Comparison of ENCODE assay signal across 16 cellular contexts in the genomic region with DNA sequence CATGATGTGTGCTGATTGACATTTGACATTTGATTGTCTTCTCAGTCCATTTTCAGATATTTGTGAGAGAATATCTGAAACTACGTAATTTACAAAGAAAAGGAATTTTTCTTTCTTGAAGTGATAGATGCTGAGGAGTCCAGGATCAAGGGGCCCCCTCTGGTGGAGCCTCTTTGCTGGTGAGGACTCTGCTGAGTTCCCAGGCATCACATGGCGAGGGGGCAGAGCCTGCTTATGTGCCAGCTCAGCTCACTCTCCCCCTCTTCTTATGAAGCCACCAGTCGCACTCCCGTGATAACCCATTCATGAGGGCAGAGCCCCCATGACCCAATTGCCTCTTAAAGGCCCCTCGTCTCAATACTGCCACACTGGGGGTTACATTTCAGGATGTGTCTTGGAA.
"Had no signal": no experiment of that assay in that cellular context is flagged by ENCODE, and none has a peak within 500 bp of the region (broad histone marks: within the 10 kb centered on the region; RNA-seq: fewer than 3 reads in every experiment).

No MANE protein-coding gene starts in this region.

- H3K9ac ChIP-seq: parathyroid adenoma had no signal

- H3K9me3 Mint-ChIP-seq: activated naive CD4-positive, alpha-beta T cell treated with anti-CD3 and anti-CD28 coated beads, Interleukin-2, amount 50 U/mL, for 72 hours; activated T-cell treated with anti-CD3 and anti-CD28 coated beads, Interleukin-2, amount 50 U/mL, for 72 hours; mesothelial cell of epicardium; natural killer cell treated with Interleukin-12 subunit alpha and Interleukin-12 subunit beta and Interleukin-15 and Interleukin-18, amount 100 ng/mL, for 72 hours; stimulated activated memory B cell treated with anti-CD40 and anti-IgM and Interleukin-4, amounts not matched to agents 10 μg/mL and 1 μg/mL and 100 μg/mL, for 72 hours had no signal

- H3K4me3 ChIP-seq: body of pancreas, esophagus squamous epithelium, lower lobe of right lung, testis, upper lobe of left lung had no signal

- H3K27me3 ChIP-seq: body of pancreas, esophagus squamous epithelium, testis, upper lobe of left lung had no signal

- H3K9me3 ChIP-seq: body of pancreas, esophagus squamous epithelium, lower lobe of right lung, testis, upper lobe of left lung had no signal

- H3K36me3 ChIP-seq: lower lobe of right lung had no signal

- H3K4me1 ChIP-seq: testis had no signal

- H3K4me3 Mint-ChIP-seq: activated T-cell treated with anti-CD3 and anti-CD28 coated beads, Interleukin-2, amount 50 U/mL, for 72 hours; mesothelial cell of epicardium; natural killer cell treated with Interleukin-12 subunit alpha and Interleukin-12 subunit beta and Interleukin-15 and Interleukin-18, amount 100 ng/mL, for 72 hours; stimulated activated memory B cell treated with anti-CD40 and anti-IgM and Interleukin-4, amounts not matched to agents 10 μg/mL and 1 μg/mL and 100 μg/mL, for 72 hours had no signal

- H3K27ac Mint-ChIP-seq: activated naive CD4-positive, alpha-beta T cell treated with anti-CD3 and anti-CD28 coated beads, Interleukin-2, amount 50 U/mL, for 72 hours; activated T-cell treated with anti-CD3 and anti-CD28 coated beads, Interleukin-2, amount 50 U/mL, for 72 hours; natural killer cell treated with Interleukin-12 subunit alpha and Interleukin-12 subunit beta and Interleukin-15 and Interleukin-18, amount 100 ng/mL, for 72 hours; stimulated activated memory B cell treated with anti-CD40 and anti-IgM and Interleukin-4, amounts not matched to agents 10 μg/mL and 1 μg/mL and 100 μg/mL, for 72 hours had no signal

- H3K27ac ChIP-seq: body of pancreas, lower lobe of right lung, parathyroid adenoma, testis, upper lobe of left lung had no signal

- H3K27me3 Mint-ChIP-seq: natural killer cell treated with Interleukin-12 subunit alpha and Interleukin-12 subunit beta and Interleukin-15 and Interleukin-18, amount 100 ng/mL, for 72 hours; stimulated activated memory B cell treated with anti-CD40 and anti-IgM and Interleukin-4, amounts not matched to agents 10 μg/mL and 1 μg/mL and 100 μg/mL, for 72 hours had no signal

- DNase-seq: activated gamma-delta T cell; activated T-cell treated with anti-CD3 and anti-CD28 coated beads, Interleukin-2, amount 50 U/mL, for 72 hours; amygdala; body of pancreas; esophagus squamous epithelium; left cardiac atrium; lower lobe of right lung; stimulated activated CD4-positive, alpha-beta T cell treated with anti-CD3 and anti-CD28 coated beads, Interleukin-4, amount 100 ng/mL, for 4 hours; T1000; testis; upper lobe of left lung had no signal
